Comparison of ENCODE assay signal across 17 cellular contexts in the genomic region with DNA sequence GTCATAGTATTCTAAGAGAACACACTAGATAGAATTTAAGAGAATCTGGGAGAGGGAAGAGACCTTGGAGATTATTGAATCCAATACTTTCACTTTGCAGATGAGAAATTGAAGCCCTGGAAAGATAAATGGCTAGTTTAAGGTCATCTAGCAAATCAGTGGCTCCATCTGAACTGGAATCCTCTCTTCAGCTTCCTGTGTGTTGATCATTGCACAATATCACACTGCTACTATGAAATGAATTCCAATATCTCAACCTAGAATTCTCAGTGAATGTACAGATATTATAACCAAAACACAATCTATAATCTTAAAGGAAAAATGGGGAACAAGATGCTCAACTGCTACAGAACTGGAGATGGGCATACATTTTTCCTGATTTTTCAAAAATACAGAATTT. TPM values are rescaled to one million over a fixed set of nuclear protein-coding genes. Genes with fewer than 3 reads are reported as not detected.
A peak's percentile ranks its signal among the peaks of the same experiment; 100 is the strongest.
DNase-seq lines count a peak whose midpoint lies in the region; ATAC-seq, FAIRE-seq and TF ChIP-seq lines count a peak whose summit lies in the region.
"Had no signal": no experiment of that assay in that cellular context is flagged by ENCODE, and none has a peak within 500 bp of the region (broad histone marks: within the 10 kb centered on the region; RNA-seq: fewer than 3 reads in every experiment).

No MANE protein-coding gene starts in this region.

- H2AFZ ChIP-seq in IMR-90 (replicated peaks; ENCODE audit: low read length, poor library complexity) (no peak overlapping the region), astrocyte (ENCODE audit: low read depth, low read length) (no peak overlapping the region)

- no peaks in the 10 kb centered on the region for H3K36me3 ChIP-seq in IMR-90 (ENCODE audit: control insufficient read depth, insufficient read depth, low read length)
- H3K36me3 ChIP-seq in astrocyte (ENCODE audit: insufficient read depth, low read length) = no peaks in the 10 kb centered on the region
- H3K36me3 ChIP-seq in naive thymus-derived CD4-positive, alpha-beta T cell (ENCODE audit: control insufficient read depth in 2 of 3, insufficient read depth in 3 of 3, low read length in 3 of 3) = no peaks in the 10 kb centered on the region

- BruUV-seq in IMR-90 (replicated peaks; lab: Mats Ljungman, UMichigan) = no TSS peak

- DNase-seq in EH (ENCODE audit: low read depth) = peak; percentile 32
- no peak for DNase-seq in IMR-90
- no peak for DNase-seq in astrocyte (ENCODE audit: low read depth)
- peak; percentile 16 to 40 for DNase-seq in foreskin fibroblast
- no peak for DNase-seq in RPMI8226
- no peak for DNase-seq in naive thymus-derived CD4-positive, alpha-beta T cell
- no peak for DNase-seq in activated naive CD8-positive, alpha-beta T cell treated with anti-CD3 and anti-CD28 coated beads, Interleukin-2, amount 50 U/mL, for 24 hours
- no peak for DNase-seq in T-helper 2 cell treated with Interferon-gamma antibody and Interleukin-4, amounts not matched to agents 5 μg/mL and 100 μg/mL, for 36 hours (ENCODE audit: low spot score)
- DNase-seq: AML-193; CD4-positive, CD25-positive, alpha-beta regulatory T cell; DMS 273 treated with DMSO at 0.1 percent for 48 hours; GDM1; HCEC 1CT; HFFc6 had no signal

- no peak overlapping the region for H3K4me2 ChIP-seq in IMR-90 (ENCODE audit: low read depth, low read length)
- no peak overlapping the region for H3K4me2 ChIP-seq in astrocyte (ENCODE audit: low read length)

- POLR2A ChIA-PET in IMR-90 (lab: Charles Lee; ENCODE audit: unreplicated experiment) = interaction anchor here (0.5 kb wide), 1 partner anchor 10 kb away, joined by 3 read pairs; no protein-coding TSS in a partner anchor
- POLR2A ChIA-PET in naive thymus-derived CD4-positive, alpha-beta T cell (lab: Charles Lee) = no interaction called here

- peak; percentile 23 for FAIRE-seq in astrocyte (lab: Jason Lieb, UNC)
- FAIRE-seq: GM19239 had no signal

- no peak overlapping the region for H2BK15ac ChIP-seq in IMR-90 (ENCODE audit: low read depth, low read length)

- intact Hi-C loops in IMR-90 (cut with micrococcal nuclease) = no loop called here
- intact Hi-C loops in naive thymus-derived CD4-positive, alpha-beta T cell (cut with micrococcal nuclease) = no loop called here

- H3K4me3 ChIP-seq in IMR-90 (ENCODE audit: insufficient read depth, low read depth, low read length) (no peak overlapping the region), astrocyte (ENCODE audit: insufficient read depth, low read depth, low read length) (no peak overlapping the region), foreskin fibroblast (ENCODE audit: low read depth in 1 of 2, low read length in 2 of 2) (no peak overlapping the region)
- H3K4me3 ChIP-seq in naive thymus-derived CD4-positive, alpha-beta T cell (ENCODE audit: low read length) = no peak overlapping the region
- H3K4me3 ChIP-seq: BLaER1 treated with 17β-estradiol and CSF1 and Interleukin-3, amounts not matched to agents 10 nM and 100 nM had no signal

- H3K27ac Mint-ChIP-seq in astrocyte (ENCODE audit: unreplicated experiment) = no peak overlapping the region
- H3K27ac Mint-ChIP-seq in naive thymus-derived CD4-positive, alpha-beta T cell = no peak overlapping the region
- no peak overlapping the region for H3K27ac Mint-ChIP-seq in activated naive CD8-positive, alpha-beta T cell treated with anti-CD3 and anti-CD28 coated beads, Interleukin-2, amount 50 U/mL, for 24 hours
- H3K27ac Mint-ChIP-seq in T-helper 2 cell treated with Interferon-gamma antibody and Interleukin-4, amounts not matched to agents 5 μg/mL and 100 μg/mL, for 36 hours = no peak overlapping the region
- H3K27ac Mint-ChIP-seq: CD4-positive, CD25-positive, alpha-beta regulatory T cell; HFFc6 had no signal

- H3K27ac ChIP-seq in IMR-90 (ENCODE audit: insufficient read depth, low read length) (no peak overlapping the region), astrocyte (ENCODE audit: low read depth, low read length) (no peak overlapping the region)
- H3K27ac ChIP-seq in naive thymus-derived CD4-positive, alpha-beta T cell (ENCODE audit: low read depth, low read length) = no peak overlapping the region
- H3K27ac ChIP-seq: 22Rv1; BLaER1 treated with 17β-estradiol and CSF1 and Interleukin-3, amounts not matched to agents 10 nM and 100 nM had no signal

- H2BK120ac ChIP-seq in IMR-90 (ENCODE audit: low read depth, low read length) = no peak overlapping the region

- H3K4ac ChIP-seq in IMR-90 (ENCODE audit: low read depth, low read length) = no peak overlapping the region

- no peak overlapping the region for H3K4me3 Mint-ChIP-seq in astrocyte (ENCODE audit: unreplicated experiment)
- no peak overlapping the region for H3K4me3 Mint-ChIP-seq in naive thymus-derived CD4-positive, alpha-beta T cell
- no peak overlapping the region for H3K4me3 Mint-ChIP-seq in activated naive CD8-positive, alpha-beta T cell treated with anti-CD3 and anti-CD28 coated beads, Interleukin-2, amount 50 U/mL, for 24 hours
- no peak overlapping the region for H3K4me3 Mint-ChIP-seq in T-helper 2 cell treated with Interferon-gamma antibody and Interleukin-4, amounts not matched to agents 5 μg/mL and 100 μg/mL, for 36 hours
- H3K4me3 Mint-ChIP-seq: CD4-positive, CD25-positive, alpha-beta regulatory T cell; HFFc6 had no signal

- H3K79me2 ChIP-seq in astrocyte (ENCODE audit: insufficient read depth, low read length) = no peaks in the 10 kb centered on the region

- H3K18ac ChIP-seq in IMR-90 (ENCODE audit: low read depth, low read length) = no peak overlapping the region

- no peak overlapping the region for H2AK5ac ChIP-seq in IMR-90 (ENCODE audit: low read depth, low read length)

- no peak overlapping the region for H4K8ac ChIP-seq in IMR-90 (ENCODE audit: low read depth in 2 of 2, low read length in 2 of 2)

- H2BK20ac ChIP-seq in IMR-90 (ENCODE audit: low read depth, low read length) = no peak overlapping the region

- H4K5ac ChIP-seq in IMR-90 (ENCODE audit: low read depth, low read length) = no peak overlapping the region

- dilution Hi-C loops in IMR-90 (cut with HindIII; ENCODE audit: low sequenced_read_pairs, unreplicated experiment) = no loop called here

- CTCF ChIA-PET in IMR-90 (lab: Yijun Ruan, JAX) = interaction anchor here (1.3 kb wide), 1 partner anchor 133 kb away, joined by 4 read pairs; no protein-coding TSS in a partner anchor
- CTCF ChIA-PET in naive thymus-derived CD4-positive, alpha-beta T cell (lab: Charles Lee) = no interaction called here

- no peak for TF ChIP-seq CTCF in IMR-90 (conservative IDR thresholded peaks at IDR 0.05; ENCODE audit: low read depth, low read length)
- TF ChIP-seq CTCF in astrocyte (IDR thresholded peaks at IDR 0.05; ENCODE audit: insufficient read depth, low read depth, low read length) = no peak
- TF ChIP-seq CTCF in foreskin fibroblast (IDR thresholded peaks at IDR 0.05; ENCODE audit: low read depth, low read length) = no peak

- no peak overlapping the region for H2BK5ac ChIP-seq in IMR-90 (ENCODE audit: low read depth, low read length, poor library complexity, severe bottlenecking)

- H3K56ac ChIP-seq in IMR-90 (ENCODE audit: extremely low read depth, insufficient read depth, low read length) = no peak overlapping the region

- in situ Hi-C loops in IMR-90 (cut with MboI; ENCODE audit: low sequenced_read_pairs) = no loop called here

- H4K91ac ChIP-seq in IMR-90 (ENCODE audit: insufficient read depth, low read depth, low read length) = no peak overlapping the region

- no peaks in the 10 kb centered on the region for H3K27me3 Mint-ChIP-seq in astrocyte (ENCODE audit: low read depth, unreplicated experiment)
- H3K27me3 Mint-ChIP-seq in naive thymus-derived CD4-positive, alpha-beta T cell = peaks cover 0 to 14% (median 10%) of the 10 kb centered on the region in 5 donors
- H3K27me3 Mint-ChIP-seq in activated naive CD8-positive, alpha-beta T cell treated with anti-CD3 and anti-CD28 coated beads, Interleukin-2, amount 50 U/mL, for 24 hours = peaks cover 4% of the 10 kb centered on the region
- H3K27me3 Mint-ChIP-seq in T-helper 2 cell treated with Interferon-gamma antibody and Interleukin-4, amounts not matched to agents 5 μg/mL and 100 μg/mL, for 36 hours (ENCODE audit: low read depth) = peaks cover 11% of the 10 kb centered on the region

- H3K27me3 ChIP-seq in IMR-90 (ENCODE audit: control insufficient read depth, insufficient read depth, low read length) (no peaks in the 10 kb centered on the region), astrocyte (ENCODE audit: insufficient read depth, low read length) (no peaks in the 10 kb centered on the region)
- H3K27me3 ChIP-seq in naive thymus-derived CD4-positive, alpha-beta T cell (ENCODE audit: control insufficient read depth in 2 of 2, insufficient read depth in 2 of 2, low read length in 2 of 2) = no peaks in the 10 kb centered on the region
- H3K27me3 ChIP-seq: BLaER1 treated with 17β-estradiol and CSF1 and Interleukin-3, amounts not matched to agents 10 nM and 100 nM had no signal

- H3K79me1 ChIP-seq in IMR-90 (ENCODE audit: low read depth in 1 of 2, low read length in 2 of 2) = no peaks in the 10 kb centered on the region

- H3K4me1 ChIP-seq in IMR-90 (ENCODE audit: control insufficient read depth, insufficient read depth, low read length) (no peaks in the 10 kb centered on the region), astrocyte (ENCODE audit: insufficient read depth, low read length) (peaks cover 7% of the 10 kb centered on the region)
- H3K4me1 ChIP-seq in naive thymus-derived CD4-positive, alpha-beta T cell (ENCODE audit: control insufficient read depth in 2 of 2, insufficient read depth in 2 of 2, low read length in 2 of 2) = no peaks in the 10 kb centered on the region

- no peaks in the 10 kb centered on the region for H3K9me1 ChIP-seq in IMR-90 (ENCODE audit: insufficient read depth, low read length)

- H4K20me1 ChIP-seq in IMR-90 (ENCODE audit: insufficient read depth, low read length) (no peaks in the 10 kb centered on the region), astrocyte (ENCODE audit: insufficient read depth, low read length) (no peaks in the 10 kb centered on the region)
- H4K20me1 ChIP-seq: BLaER1 treated with 17β-estradiol and CSF1 and Interleukin-3, amounts not matched to agents 10 nM and 100 nM had no signal

- H3K36me3 Mint-ChIP-seq in astrocyte (ENCODE audit: low read depth, unreplicated experiment) = no peaks in the 10 kb centered on the region
- H3K36me3 Mint-ChIP-seq in naive thymus-derived CD4-positive, alpha-beta T cell = peaks cover 0 to 10% (median 0%) of the 10 kb centered on the region in 5 donors
- peaks cover 5% of the 10 kb centered on the region for H3K36me3 Mint-ChIP-seq in activated naive CD8-positive, alpha-beta T cell treated with anti-CD3 and anti-CD28 coated beads, Interleukin-2, amount 50 U/mL, for 24 hours (ENCODE audit: low read depth)
- H3K36me3 Mint-ChIP-seq in T-helper 2 cell treated with Interferon-gamma antibody and Interleukin-4, amounts not matched to agents 5 μg/mL and 100 μg/mL, for 36 hours (ENCODE audit: low read depth) = no peaks in the 10 kb centered on the region
- H3K36me3 Mint-ChIP-seq: CD4-positive, CD25-positive, alpha-beta regulatory T cell had no signal

- H3K4me1 Mint-ChIP-seq in astrocyte (ENCODE audit: low read depth, unreplicated experiment) = peaks cover 5% of the 10 kb centered on the region
- H3K4me1 Mint-ChIP-seq in naive thymus-derived CD4-positive, alpha-beta T cell = no peaks in the 10 kb centered on the region
- H3K4me1 Mint-ChIP-seq in activated naive CD8-positive, alpha-beta T cell treated with anti-CD3 and anti-CD28 coated beads, Interleukin-2, amount 50 U/mL, for 24 hours = peaks cover 16% of the 10 kb centered on the region
- no peaks in the 10 kb centered on the region for H3K4me1 Mint-ChIP-seq in T-helper 2 cell treated with Interferon-gamma antibody and Interleukin-4, amounts not matched to agents 5 μg/mL and 100 μg/mL, for 36 hours (ENCODE audit: low read depth)
- H3K4me1 Mint-ChIP-seq: CD4-positive, CD25-positive, alpha-beta regulatory T cell had no signal

- no peak overlapping the region for H3K9ac ChIP-seq in IMR-90 (ENCODE audit: low read depth, low read length)
- H3K9ac ChIP-seq in astrocyte (ENCODE audit: low read length) = no peak overlapping the region
- H3K9ac ChIP-seq: BLaER1 treated with 17β-estradiol and CSF1 and Interleukin-3, amounts not matched to agents 10 nM and 100 nM had no signal

- no peak for TF ChIP-seq RAD21 in IMR-90 (IDR thresholded peaks at IDR 0.05; ENCODE audit: low read length)

- no peak overlapping the region for H3K14ac ChIP-seq in IMR-90 (replicated peaks; ENCODE audit: low read depth, low read length)

- ATAC-seq in IMR-90 (ENCODE audit: low read depth) = no peak
- no peak for ATAC-seq in naive thymus-derived CD4-positive, alpha-beta T cell
- ATAC-seq in activated naive CD8-positive, alpha-beta T cell treated with anti-CD3 and anti-CD28 coated beads, Interleukin-2, amount 50 U/mL, for 24 hours = no peak

- H3K9me3 Mint-ChIP-seq in astrocyte (ENCODE audit: unreplicated experiment) = no peaks in the 10 kb centered on the region
- peaks cover 0 to 6% (median 0%) of the 10 kb centered on the region in 11 donors for H3K9me3 Mint-ChIP-seq in naive thymus-derived CD4-positive, alpha-beta T cell
- no peaks in the 10 kb centered on the region for H3K9me3 Mint-ChIP-seq in activated naive CD8-positive, alpha-beta T cell treated with anti-CD3 and anti-CD28 coated beads, Interleukin-2, amount 50 U/mL, for 24 hours
- no peaks in the 10 kb centered on the region for H3K9me3 Mint-ChIP-seq in T-helper 2 cell treated with Interferon-gamma antibody and Interleukin-4, amounts not matched to agents 5 μg/mL and 100 μg/mL, for 36 hours
- H3K9me3 Mint-ChIP-seq: CD4-positive, CD25-positive, alpha-beta regulatory T cell; HFFc6 had no signal

- H3K23ac ChIP-seq in IMR-90 (ENCODE audit: low read depth, low read length) = no peak overlapping the region

- no peak overlapping the region for H2AK9ac ChIP-seq in IMR-90 (replicated peaks; ENCODE audit: low read depth, low read length, poor library complexity)

- no peak for TF ChIP-seq POLR2A in IMR-90 (IDR thresholded peaks at IDR 0.05; ENCODE audit: low read depth, low read length)

- H3K9me3 ChIP-seq in IMR-90 (ENCODE audit: control insufficient read depth, insufficient read depth, low read length) (no peaks in the 10 kb centered on the region), astrocyte (ENCODE audit: insufficient read depth, low read depth, low read length) (no peaks in the 10 kb centered on the region)
- H3K9me3 ChIP-seq in naive thymus-derived CD4-positive, alpha-beta T cell (ENCODE audit: control insufficient read depth in 2 of 3, low read length in 3 of 3) = no peaks in the 10 kb centered on the region

RNA-seq across cellular contexts. Expression of gene DCUN1D5, which starts 44.1 kb away (rescaled TPM):
- total RNA-seq in IMR-90 (2012; rRNA removed) = 58.3 and 69.4 TPM in 2 replicates
- 46.8 and 47.8 TPM in 2 replicates for polyA plus RNA-seq in IMR-90 (2012; rRNA removed)
- 53.6 and 73.5 TPM in 2 replicates for polyA plus RNA-seq in IMR-90 (2012; cell fraction: cytosol; rRNA removed)
- 17.6 and 26.5 TPM in 2 replicates for polyA plus RNA-seq in IMR-90 (2012; cell fraction: nucleus; rRNA removed; ENCODE audit: low replicate concordance)
- 63.9 and 67.7 TPM in 2 replicates for total RNA-seq in astrocyte
- 10 to 100 TPM; 12.2 to 28.5 (median 14.2) TPM for total RNA-seq in naive thymus-derived CD4-positive, alpha-beta T cell
- polyA plus RNA-seq in naive thymus-derived CD4-positive, alpha-beta T cell = 10 to 100 TPM; 15.8 to 19.2 TPM

Comparison
In these comparisons a context has a peak if more than half of its experiments do, and no peak if none do; other contexts are left out.
1. DNase-seq: peak in EH (single experiment) and foreskin fibroblast (2 of 2); none in IMR-90 (single experiment), astrocyte (single experiment), RPMI8226 (single experiment), naive thymus-derived CD4-positive, alpha-beta T cell (0 of 9), activated naive CD8-positive, alpha-beta T cell treated with anti-CD3 and anti-CD28 coated beads, Interleukin-2, amount 50 U/mL, for 24 hours (single experiment) and T-helper 2 cell treated with Interferon-gamma antibody and Interleukin-4, amounts not matched to agents 5 μg/mL and 100 μg/mL, for 36 hours (single experiment).